Comparison of ENCODE assay signal across 13 cellular contexts in the genomic region with DNA sequence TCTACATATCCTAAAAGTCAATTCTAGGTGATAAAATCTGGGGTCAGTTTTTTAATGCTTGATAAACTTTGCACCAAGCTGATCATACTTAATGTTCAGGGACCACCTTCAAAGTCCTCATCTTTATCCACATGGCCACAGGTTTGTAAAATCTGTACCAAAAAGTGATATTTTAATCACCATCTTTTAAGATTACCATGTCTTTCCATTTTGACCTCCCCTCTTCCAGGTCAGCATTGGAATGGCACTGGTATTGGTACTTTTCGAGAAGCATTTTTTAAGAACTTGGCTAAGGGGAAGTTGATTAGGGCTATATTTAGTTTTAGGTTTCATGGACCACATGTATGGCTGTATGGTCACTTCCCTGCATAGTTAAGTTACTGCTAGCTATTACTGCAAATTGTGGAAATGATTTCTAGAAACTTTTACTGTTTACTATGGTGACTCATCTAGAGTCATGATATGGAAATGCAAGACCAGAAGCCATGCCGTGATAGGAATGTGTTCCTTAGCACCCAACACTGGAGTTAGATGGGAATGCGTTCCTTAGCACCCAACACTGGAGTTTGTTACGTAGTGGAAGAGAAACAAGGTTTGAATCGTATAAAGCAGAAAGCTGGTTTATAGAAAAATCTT. TPM values are rescaled to one million over a fixed set of nuclear protein-coding genes. Genes with fewer than 3 reads are reported as not detected.
A peak's percentile ranks its signal among the peaks of the same experiment; 100 is the strongest.
DNase-seq lines count a peak whose midpoint lies in the region; ATAC-seq, FAIRE-seq and TF ChIP-seq lines count a peak whose summit lies in the region.
"Had no signal": no experiment of that assay in that cellular context is flagged by ENCODE, and none has a peak within 500 bp of the region (broad histone marks: within the 10 kb centered on the region; RNA-seq: fewer than 3 reads in every experiment).

No MANE protein-coding gene starts in this region.

- CTCF ChIA-PET in A549 (lab: Yijun Ruan, JAX): interaction anchor here (0.5 to 3.1 kb wide), 10 partner anchors 14 to 170 kb away, joined by 3 to 15 read pairs (median 3); no protein-coding TSS in a partner anchor

- 9% methylated on average over 5 of the region's 5 CpGs for WGBS in A549 (ENCODE audit: missing lambda C conversion rate)

- TF ChIP-seq EP300 in A549 (IDR thresholded peaks at IDR 0.05): no peak

- peak; percentile 68 for FAIRE-seq in A549 (lab: Jason Lieb, UNC)

- H3K4me3 ChIP-seq in A549 (no peak overlapping the region), HFF-Myc (replicated peaks; ENCODE audit: low read depth, low read length) (no peak overlapping the region)

- H3K27ac ChIP-seq in A549 (peak overlapping the region; percentile 57 to 73; a peak in 5 of 6 replicates), foreskin keratinocyte (no peak overlapping the region)

- DNase-seq in A549 (ENCODE audit: low read depth in 1 of 2, low spot score in 1 of 2) (peak; percentile 58 to 78), HFF-Myc (ENCODE audit: extremely low read depth, low read depth) (peak; percentile 58), SW480 (ENCODE audit: low spot score) (peak; percentile 42), foreskin keratinocyte (peak; percentile 57 to 76), NCI-H345 (lab: John Stamatoyannopoulos, UW) (no peak), NAMALWA (ENCODE audit: low spot score) (no peak), NCI-H1694 (lab: John Stamatoyannopoulos, UW) (no peak)
- DNase-seq in activated naive CD4-positive, alpha-beta T cell (lab: John Stamatoyannopoulos, UW): no peak
- DNase-seq: C1 segment of cervical spinal cord; NCI-H526 treated with DMSO at 0.1 percent for 48 hours; stimulated activated CD4-positive, alpha-beta T cell treated with anti-CD3 and anti-CD28 coated beads, Interleukin-12 subunit alpha, Interleukin-12 subunit beta, amount 100 ng/mL, for 4 hours; T1000 had no signal

- TF ChIP-seq CTCF in A549 (IDR thresholded peaks at IDR 0.05) (no peak), HFF-Myc (IDR thresholded peaks at IDR 0.05; ENCODE audit: low read depth, low read length, missing control alignments) (no peak), foreskin keratinocyte (conservative IDR thresholded peaks at IDR 0.05) (peak; percentile 15)

- H3K4me1 ChIP-seq in A549 (peaks cover 34% of the 10 kb centered on the region), foreskin keratinocyte (no peaks in the 10 kb centered on the region)

- POLR2A ChIA-PET in A549 (lab: Yijun Ruan, JAX): no interaction called here

- TF ChIP-seq POLR2A in A549 (IDR thresholded peaks at IDR 0.05; ENCODE audit: low read length): no peak

- H3K4me2 ChIP-seq in A549: peak overlapping the region; percentile 69

- TF ChIP-seq RAD21 in A549 (conservative IDR thresholded peaks at IDR 0.05 in 1 of 2, IDR thresholded peaks at IDR 0.05 in 1 of 2): 0 out of 5 replicates have a peak, but pooled peaks of 1 of the 2 experiments have one; percentile 14

- peaks cover 3% of the 10 kb centered on the region for H3K27me3 ChIP-seq in foreskin keratinocyte

- ATAC-seq in A549: peak; percentile 90 to 93
- ATAC-seq in foreskin keratinocyte: peak; percentile 88
- ATAC-seq: stimulated activated memory B cell treated with anti-CD40 and anti-IgM and Interleukin-4, amounts not matched to agents 10 μg/mL and 1 μg/mL and 100 μg/mL, for 72 hours had no signal

- H3K9me3 ChIP-seq in A549: no peaks in the 10 kb centered on the region

TF ChIP-seq in A549, 52 proteins besides CTCF, POLR2A, EP300 and RAD21:
- TF ChIP-seq CEBPB (IDR thresholded peaks at IDR 0.05): peak in 1 of 2 experiments; percentile 51; a peak in 2 of 4 replicates
- no peak for TF ChIP-seq MAZ (IDR thresholded peaks at IDR 0.05; ENCODE audit: borderline replicate concordance, low read depth, low read length)
- TF ChIP-seq GATA3 (IDR thresholded peaks at IDR 0.05; ENCODE audit: borderline replicate concordance): peak; percentile 66; the same call in 1 of the 2 replicates
- TF ChIP-seq, protein P1, sequence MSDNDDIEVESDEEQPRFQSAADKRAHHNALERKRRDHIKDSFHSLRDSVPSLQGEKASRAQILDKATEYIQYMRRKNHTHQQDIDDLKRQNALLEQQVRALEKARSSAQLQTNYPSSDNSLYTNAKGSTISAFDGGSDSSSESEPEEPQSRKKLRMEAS (IDR thresholded peaks at IDR 0.05): peak; percentile 81
- peak in 1 of 2 experiments; percentile 42; a peak in 1 of 5 replicates for TF ChIP-seq JUN (IDR thresholded peaks at IDR 0.05)
- no peak for TF ChIP-seq MYC (IDR thresholded peaks at IDR 0.05; ENCODE audit: borderline replicate concordance, low read length)
- TF ChIP-seq JUNB (IDR thresholded peaks at IDR 0.05): peak; percentile 70
- TF ChIP-seq FOSL2 (IDR thresholded peaks at IDR 0.05): peak; percentile 89
- peak; percentile 97 for TF ChIP-seq FOSL2 (CRISPR knock-in tag; IDR thresholded peaks at IDR 0.05)
TF ChIP-seq in A549: peak in this region for 6.

RNA-seq across cellular contexts. Expression of a gene that starts 50.8 kb away (rescaled TPM):
- polyA plus RNA-seq in A549 (2011; rRNA removed) (70.2 and 77.8 TPM in 2 replicates), A549 (2017; fragmentation: RNase III; extraction: RNeasy Plus Mini Kit Qiagen cat#74134 plus additional on column Dnase treatment) (21.4 to 23.2 TPM (median 22.0 TPM) in 3 replicates), foreskin keratinocyte (3.8 and 4.8 TPM in 2 replicates)
- polyA plus RNA-seq in A549 (2012; cell fraction: cytosol; rRNA removed): 11.6 and 14.7 TPM in 2 replicates
- polyA plus RNA-seq in A549 (2012; cell fraction: nucleus; rRNA removed): 9.7 and 12.1 TPM in 2 replicates
- 114 and 167 TPM in 2 replicates for polyA minus RNA-seq in A549 (2011; rRNA and poly(A)+ RNA removed)
- 18.7 and 21.1 TPM in 2 replicates for total RNA-seq in foreskin keratinocyte

Comparison
In these comparisons a context has a peak if more than half of its experiments do, and no peak if none do; other contexts are left out.
1. DNase-seq: peak in A549 (2 of 2), HFF-Myc (single experiment), SW480 (single experiment) and foreskin keratinocyte (2 of 2); none in activated naive CD4-positive, alpha-beta T cell (0 of 4), NCI-H345 (single experiment), NAMALWA (single experiment) and NCI-H1694 (single experiment).